Comparison of ENCODE assay signal across 14 cellular contexts in the genomic region with DNA sequence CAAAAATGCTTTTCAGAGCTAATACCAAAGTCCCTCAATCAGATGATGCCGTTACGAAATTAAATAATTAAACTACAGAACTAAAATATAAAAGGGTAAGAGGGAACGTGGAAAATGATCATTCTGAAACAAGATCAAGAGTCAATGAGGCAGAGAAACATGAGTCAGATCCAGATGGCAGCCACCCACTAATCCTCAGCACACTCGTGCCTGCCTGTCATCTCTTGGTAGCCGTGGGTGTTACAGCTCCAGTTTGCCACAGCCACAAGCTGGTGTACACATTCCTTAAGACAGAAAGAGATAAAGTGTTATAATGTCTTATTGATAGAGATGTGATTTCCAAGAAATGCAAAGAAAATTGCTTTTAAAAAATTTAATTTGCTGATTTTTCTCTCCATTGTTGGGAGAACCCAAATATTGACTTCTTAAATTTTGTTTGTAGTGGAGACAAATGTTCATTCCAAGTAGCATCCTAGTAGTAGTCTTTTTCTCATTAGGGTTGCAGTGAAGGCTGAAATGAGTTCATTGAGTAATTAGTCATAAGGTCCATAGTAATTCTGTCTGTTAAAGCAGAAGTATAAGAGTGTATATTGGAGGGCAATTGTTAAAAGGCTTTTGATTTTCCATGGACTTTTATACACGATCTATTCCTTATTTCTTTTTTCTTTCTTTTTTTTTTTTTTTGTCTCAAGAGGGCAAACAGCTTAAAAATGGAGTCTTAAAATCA.
DNase-seq lines count a peak whose midpoint lies in the region; ATAC-seq and TF ChIP-seq lines count a peak whose summit lies in the region.
"Had no signal": no experiment of that assay in that cellular context is flagged by ENCODE, and none has a peak within 500 bp of the region (broad histone marks: within the 10 kb centered on the region; RNA-seq: fewer than 3 reads in every experiment).

No MANE protein-coding gene starts in this region.

- peak overlapping the region; percentile 46 for H3K27ac ChIP-seq in WERI-Rb-1
- H3K27ac ChIP-seq: ovary had no signal

- H3K9me3 ChIP-seq in WERI-Rb-1 (ENCODE audit: severe bottlenecking) = peaks cover 2% of the 10 kb centered on the region
- H3K9me3 ChIP-seq: ovary had no signal

- H3K9me3 Mint-ChIP-seq in stimulated activated naive CD8-positive, alpha-beta T cell treated with anti-CD3 and anti-CD28 coated beads, Interleukin-15, amount 100 ng/mL, for 72 hours = no peaks in the 10 kb centered on the region
- H3K9me3 Mint-ChIP-seq: activated T-helper 2 cell treated with anti-CD3 and anti-CD28 coated beads, Interferon-gamma antibody, Interleukin-2, Interleukin-4, amounts not matched to agents 10 μg/mL and 5 μg/mL and 100 μg/mL, durations not matched to agents 14 hours and 24 hours and 36 hours had no signal

- H3K4me1 Mint-ChIP-seq in stimulated activated naive CD8-positive, alpha-beta T cell treated with anti-CD3 and anti-CD28 coated beads, Interleukin-15, amount 100 ng/mL, for 72 hours = no peaks in the 10 kb centered on the region
- H3K4me1 Mint-ChIP-seq: T-helper 17 cell had no signal

- no peak overlapping the region for H3K4me3 Mint-ChIP-seq in stimulated activated naive CD8-positive, alpha-beta T cell treated with anti-CD3 and anti-CD28 coated beads, Interleukin-15, amount 100 ng/mL, for 72 hours
- H3K4me3 Mint-ChIP-seq: T-helper 17 cell had no signal

- no peaks in the 10 kb centered on the region for H3K27me3 ChIP-seq in WERI-Rb-1 (ENCODE audit: insufficient read depth, low read depth, severe bottlenecking)
- H3K27me3 ChIP-seq: ovary had no signal

- peak; percentile 65 for ATAC-seq in stimulated activated naive CD8-positive, alpha-beta T cell treated with anti-CD3 and anti-CD28 coated beads, Interleukin-15, Interleukin-2, amounts not matched to agents 100 U/mL and 50 U/mL, for 24 hours
- no peak for ATAC-seq in stimulated activated naive CD8-positive, alpha-beta T cell treated with anti-CD3 and anti-CD28 coated beads, Interleukin-15, amount 100 ng/mL, for 72 hours
- no peak for ATAC-seq in HG03439 (IDR thresholded peaks at IDR 0.05; ENCODE audit: unreplicated experiment)
- ATAC-seq: HCT116, left ventricle myocardium superior, T-helper 17 cell had no signal

- H3K27ac Mint-ChIP-seq in stimulated activated naive CD8-positive, alpha-beta T cell treated with anti-CD3 and anti-CD28 coated beads, Interleukin-15, amount 100 ng/mL, for 72 hours = no peak overlapping the region
- H3K27ac Mint-ChIP-seq: activated T-helper 2 cell treated with anti-CD3 and anti-CD28 coated beads, Interferon-gamma antibody, Interleukin-2, Interleukin-4, amounts not matched to agents 10 μg/mL and 5 μg/mL and 100 μg/mL, durations not matched to agents 14 hours and 24 hours and 36 hours; T-helper 17 cell had no signal

- peaks cover 19% of the 10 kb centered on the region for H3K27me3 Mint-ChIP-seq in stimulated activated naive CD8-positive, alpha-beta T cell treated with anti-CD3 and anti-CD28 coated beads, Interleukin-15, amount 100 ng/mL, for 72 hours

- no peak for TF ChIP-seq CTCF in WERI-Rb-1 (IDR thresholded peaks at IDR 0.05; ENCODE audit: low read depth, low read length)

- DNase-seq in stimulated activated naive CD8-positive, alpha-beta T cell treated with anti-CD3 and anti-CD28 coated beads, Interleukin-15, Interleukin-2, amounts not matched to agents 100 U/mL and 50 U/mL, for 24 hours = peak; percentile 5
- DNase-seq in stimulated activated naive CD8-positive, alpha-beta T cell treated with anti-CD3 and anti-CD28 coated beads, Interleukin-15, amount 100 ng/mL, for 72 hours = no peak
- DNase-seq in WERI-Rb-1 = peak; percentile 74
- DNase-seq in nucleus accumbens (lab: John Stamatoyannopoulos, UW) = peak in 32 of 56 donors; percentile 2 to 78 (median 32)
- no peak for DNase-seq in GM19240 (ENCODE audit: insufficient read length, low spot score)
- no peak for DNase-seq in NCI-H526 (lab: John Stamatoyannopoulos, UW)
- DNase-seq in NCI-H2196 treated with DMSO at 0.1 percent for 48 hours (lab: John Stamatoyannopoulos, UW; ENCODE audit: unreplicated experiment) = no peak
- DNase-seq: cortex of kidney, left ventricle myocardium superior, ovary, T-helper 17 cell had no signal

- H3K36me3 ChIP-seq in WERI-Rb-1 = no peaks in the 10 kb centered on the region
- H3K36me3 ChIP-seq: ovary had no signal

- H3K4me3 ChIP-seq in WERI-Rb-1 (ENCODE audit: low read depth, low read length) = no peak overlapping the region
- H3K4me3 ChIP-seq: ovary had no signal

Comparison
In these comparisons a context has a peak if more than half of its experiments do, and no peak if none do; other contexts are left out.
1. DNase-seq: peak in stimulated activated naive CD8-positive, alpha-beta T cell treated with anti-CD3 and anti-CD28 coated beads, Interleukin-15, Interleukin-2, amounts not matched to agents 100 U/mL and 50 U/mL, for 24 hours (single experiment), WERI-Rb-1 (single experiment) and nucleus accumbens (32 of 56); none in stimulated activated naive CD8-positive, alpha-beta T cell treated with anti-CD3 and anti-CD28 coated beads, Interleukin-15, amount 100 ng/mL, for 72 hours (0 of 2), GM19240 (single experiment), NCI-H526 (0 of 2) and NCI-H2196 treated with DMSO at 0.1 percent for 48 hours (single experiment).